Comparison of ENCODE assay signal across 14 cellular contexts in genomic region chr5:124645396-124645795, GRCh38.
DNase-seq lines count a peak whose midpoint lies in the region; FAIRE-seq and TF ChIP-seq lines count a peak whose summit lies in the region.
"Had no signal": no experiment of that assay in that cellular context is flagged by ENCODE, and none has a peak within 500 bp of the region (broad histone marks: within the 10 kb centered on the region; RNA-seq: fewer than 3 reads in every experiment).

No MANE protein-coding gene starts in this region.

- no peaks in the 10 kb centered on the region for H3K79me2 ChIP-seq in Karpas-422 (ENCODE audit: low read length)

- FAIRE-seq in GM12891 (lab: Jason Lieb, UNC), result peak; percentile 78
- FAIRE-seq: astrocyte had no signal

- H3K4me1 ChIP-seq in Karpas-422 (ENCODE audit: low read length) (peaks cover 88% of the 10 kb centered on the region), left ventricle myocardium inferior (peaks cover 41% of the 10 kb centered on the region)

- no peak overlapping the region for H2AFZ ChIP-seq in Karpas-422 (ENCODE audit: low read length)

- H3K36me3 ChIP-seq in Karpas-422 (ENCODE audit: insufficient read depth, low read length) (no peaks in the 10 kb centered on the region), left ventricle myocardium inferior (peaks cover 23% of the 10 kb centered on the region)

- H3K4me2 ChIP-seq in Karpas-422 (ENCODE audit: low read depth, low read length, poor library complexity, severe bottlenecking), result peak overlapping the region; percentile 55

- peak overlapping the region; percentile 49 for H3K9ac ChIP-seq in Karpas-422 (ENCODE audit: low read length)

- H4K20me1 ChIP-seq in Karpas-422 (ENCODE audit: insufficient read depth, low read depth, low read length), result no peaks in the 10 kb centered on the region

- intact Hi-C loops in left ventricle myocardium inferior (cut with micrococcal nuclease), result no loop called here

- TF ChIP-seq CTCF in GM20000 (IDR thresholded peaks at IDR 0.05; ENCODE audit: extremely low read depth, missing control alignments), result no peak
- no peak for TF ChIP-seq CTCF in left ventricle myocardium inferior (IDR thresholded peaks at IDR 0.05; ENCODE audit: borderline replicate concordance)

- DNase-seq in GM12891 (ENCODE audit: insufficient read length, low spot score) (no peak), GM20000 (ENCODE audit: low spot score) (peak; percentile 27), Karpas-422 (peak; percentile 73), kidney tubule cell (ENCODE audit: low spot score) (peak; percentile 62), middle frontal gyrus (ENCODE audit: extremely low spot score, low spot score) (no peak), A172 (ENCODE audit: low spot score) (no peak), NCI-H748 (lab: John Stamatoyannopoulos, UW; ENCODE audit: unreplicated experiment) (no peak), left ventricle myocardium inferior (no peak)
- DNase-seq: Caco-2, foreskin fibroblast, HCEC 1CT, left colon had no signal

- H3K9me2 ChIP-seq in Karpas-422 (replicated peaks; ENCODE audit: insufficient read depth, low read length), result no peaks in the 10 kb centered on the region

- no peak for TF ChIP-seq POLR2A in GM12891 (IDR thresholded peaks at IDR 0.05; ENCODE audit: low read depth, low read length)

- H3K27me3 ChIP-seq in Karpas-422 (ENCODE audit: low read length), result no peaks in the 10 kb centered on the region
- H3K27me3 ChIP-seq in left ventricle myocardium inferior (ENCODE audit: low read depth), result no peaks in the 10 kb centered on the region
- H3K27me3 ChIP-seq: suprapubic skin had no signal

- H3K27ac ChIP-seq in Karpas-422 (ENCODE audit: low read length), result peak overlapping the region; percentile 81
- H3K27ac ChIP-seq in left ventricle myocardium inferior (replicated peaks), result no peak overlapping the region
- H3K27ac ChIP-seq: suprapubic skin had no signal

- H3K4me3 ChIP-seq in Karpas-422 (ENCODE audit: low read length) (peak overlapping the region; percentile 26; the same call in 1 of the 2 replicates), left ventricle myocardium inferior (no peak overlapping the region)
- H3K4me3 ChIP-seq: suprapubic skin had no signal

- no peaks in the 10 kb centered on the region for H3K9me3 ChIP-seq in Karpas-422 (ENCODE audit: low read length)
- H3K9me3 ChIP-seq in left ventricle myocardium inferior (replicated peaks), result no peaks in the 10 kb centered on the region
- H3K9me3 ChIP-seq: Caco-2, suprapubic skin had no signal

TF ChIP-seq in GM12891, 5 proteins besides CTCF, POLR2A, EP300 and RAD21:
- TF ChIP-seq POLR2AphosphoS5 (IDR thresholded peaks at IDR 0.05; ENCODE audit: low read depth, low read length), result no peak
- peak; percentile 63; the same call in 1 of the 2 replicates for TF ChIP-seq POU2F2 (IDR thresholded peaks at IDR 0.05; ENCODE audit: low read depth, low read length)

Comparison
In these comparisons a context has a peak if more than half of its experiments do, and no peak if none do; other contexts are left out.
1. DNase-seq: peak in GM20000 (single experiment), Karpas-422 (single experiment) and kidney tubule cell (single experiment); none in GM12891 (single experiment), middle frontal gyrus (single experiment), A172 (single experiment), NCI-H748 (single experiment) and left ventricle myocardium inferior (single experiment).